Comparison of ENCODE assay signal across 23 cellular contexts in the genomic region with DNA sequence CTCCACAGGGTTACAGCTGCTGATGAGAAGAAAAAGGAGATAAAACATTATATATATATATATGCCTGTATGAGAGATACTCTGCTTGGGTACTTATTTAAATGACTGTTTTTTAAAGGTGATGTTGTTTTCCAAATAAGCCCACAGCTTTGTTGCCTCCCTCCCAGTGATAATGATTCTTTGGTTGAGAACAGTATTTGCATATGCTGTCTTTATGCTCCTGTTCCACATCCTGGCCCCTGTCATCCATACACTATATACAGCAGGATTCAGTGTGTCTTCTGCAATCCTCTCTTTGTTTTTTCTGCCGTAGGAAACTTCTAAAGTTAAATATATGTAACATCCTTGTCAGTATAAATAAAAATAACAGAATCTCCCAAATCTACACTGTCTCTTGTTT.
DNase-seq lines count a peak whose midpoint lies in the region; ATAC-seq lines count a peak whose summit lies in the region.
"Had no signal": no experiment of that assay in that cellular context is flagged by ENCODE, and none has a peak within 500 bp of the region (broad histone marks: within the 10 kb centered on the region; RNA-seq: fewer than 3 reads in every experiment).

No MANE protein-coding gene starts in this region.

- no CpG with 5 or more reads among the region's 1 CpG for WGBS in ectodermal cell, 2 experiments

- peak overlapping the region; percentile 18 for H3K27ac ChIP-seq in ectodermal cell (ENCODE audit: insufficient read depth, low read depth, low read length, poor library complexity, severe bottlenecking)
- H3K27ac ChIP-seq: 22Rv1; A549; BLaER1 treated with 17β-estradiol and CSF1 and Interleukin-3, amounts not matched to agents 10 nM and 100 nM; GM23248 had no signal

- no peaks in the 10 kb centered on the region for H3K9me3 ChIP-seq in ectodermal cell (ENCODE audit: control insufficient read depth, low read length)
- H3K9me3 ChIP-seq: A549; BE2C; BLaER1 treated with 17β-estradiol and CSF1 and Interleukin-3, amounts not matched to agents 10 nM and 100 nM had no signal

- H3K4me3 ChIP-seq in ectodermal cell (ENCODE audit: insufficient read depth, low read depth, low read length), result no peak overlapping the region
- H3K4me3 ChIP-seq: A549; BLaER1 treated with 17β-estradiol and CSF1 and Interleukin-3, amounts not matched to agents 10 nM and 100 nM; GM12878; GM23248 had no signal

- peak; percentile 26 for DNase-seq in NCI-H146 treated with DMSO at 0.1 percent for 48 hours (lab: John Stamatoyannopoulos, UW; ENCODE audit: unreplicated experiment)
- no peak for DNase-seq in NCI-H146 (lab: John Stamatoyannopoulos, UW)
- DNase-seq in NCI-H82 (lab: John Stamatoyannopoulos, UW), result peak; percentile 30
- no peak for DNase-seq in stimulated activated naive CD8-positive, alpha-beta T cell treated with anti-CD3 and anti-CD28 coated beads, Interleukin-15, Interleukin-2, amounts not matched to agents 100 U/mL and 50 U/mL, for 24 hours
- DNase-seq: ACHN; AML-193; BE2C; CD4-positive, alpha-beta T cell; CD8-positive, alpha-beta memory T cell; DMS 273 treated with DMSO at 0.1 percent for 48 hours; DMS79; EL; GDM1; GM23248; H9 had no signal

- H3K36me3 ChIP-seq in ectodermal cell (ENCODE audit: control insufficient read depth, insufficient read depth, low read length), result peaks cover 3% of the 10 kb centered on the region
- H3K36me3 ChIP-seq: BE2C had no signal

- H3K27me3 ChIP-seq in ectodermal cell (ENCODE audit: control insufficient read depth, insufficient read depth, low read length, poor library complexity, severe bottlenecking), result no peaks in the 10 kb centered on the region
- H3K27me3 ChIP-seq: BE2C; BLaER1 treated with 17β-estradiol and CSF1 and Interleukin-3, amounts not matched to agents 10 nM and 100 nM had no signal

- peaks cover 26% of the 10 kb centered on the region for H3K4me1 ChIP-seq in ectodermal cell (ENCODE audit: control insufficient read depth, insufficient read depth, low read length)

- ATAC-seq in HG02938 (IDR thresholded peaks at IDR 0.05; ENCODE audit: unreplicated experiment), result no peak
- ATAC-seq in stimulated activated naive CD8-positive, alpha-beta T cell treated with anti-CD3 and anti-CD28 coated beads, Interleukin-15, Interleukin-2, amounts not matched to agents 100 U/mL and 50 U/mL, for 24 hours, result no peak
- ATAC-seq in activated CD4-positive, CD25-positive, alpha-beta regulatory T cell treated with anti-CD3 and anti-CD28 coated beads, Interleukin-2, amount 50 U/mL, for 24 hours, result no peak
- ATAC-seq: A549, GM12878, HCT116 had no signal

Comparison
In these comparisons a context has a peak if more than half of its experiments do, and no peak if none do; other contexts are left out.
1. DNase-seq: peak in NCI-H146 treated with DMSO at 0.1 percent for 48 hours (single experiment) and NCI-H82 (single experiment); none in NCI-H146 (single experiment) and stimulated activated naive CD8-positive, alpha-beta T cell treated with anti-CD3 and anti-CD28 coated beads, Interleukin-15, Interleukin-2, amounts not matched to agents 100 U/mL and 50 U/mL, for 24 hours (single experiment).